1 cellular context compared by ENCODE assay signal in genomic region chr22:40857309-40857851, GRCh38.
TF ChIP-seq lines count a peak whose summit lies in the region.

No MANE protein-coding gene starts in this region.

TF ChIP-seq in HepG2, 621 proteins besides CTCF, POLR2A, EP300 and RAD21 (continued from another document and continues in another):
- no peak for TF ChIP-seq FOXO4 (CRISPR knock-in tag; conservative IDR thresholded peaks at IDR 0.05)
- TF ChIP-seq ERF (CRISPR knock-in tag; IDR thresholded peaks at IDR 0.05): no peak
- no peak for TF ChIP-seq ATF2 (CRISPR knock-in tag; IDR thresholded peaks at IDR 0.05)
- TF ChIP-seq KDM5A (IDR thresholded peaks at IDR 0.05; ENCODE audit: borderline replicate concordance, low read length): peak; percentile 90
- peak; percentile 23; the same call in 1 of the 2 replicates for TF ChIP-seq ZNF446 (CRISPR knock-in tag; IDR thresholded peaks at IDR 0.05)
- TF ChIP-seq ZNF720 (CRISPR knock-in tag; IDR thresholded peaks at IDR 0.05): no peak
- TF ChIP-seq NBN (conservative IDR thresholded peaks at IDR 0.05): no peak
- no peak for TF ChIP-seq PBX2 (CRISPR knock-in tag; IDR thresholded peaks at IDR 0.05)
- no peak for TF ChIP-seq ZSCAN5A (CRISPR knock-in tag; IDR thresholded peaks at IDR 0.05; ENCODE audit: borderline replicate concordance)
- TF ChIP-seq MLX (CRISPR knock-in tag; IDR thresholded peaks at IDR 0.05): no peak
- TF ChIP-seq CBX2 (IDR thresholded peaks at IDR 0.05; ENCODE audit: low read depth, low read length): no peak
- no peak for TF ChIP-seq CBX2 (CRISPR knock-in tag; IDR thresholded peaks at IDR 0.05; ENCODE audit: low read depth)
- TF ChIP-seq ZMAT3 (CRISPR knock-in tag; conservative IDR thresholded peaks at IDR 0.05): no peak
- peak; percentile 7 for TF ChIP-seq CCAR2 (optimal IDR thresholded peaks at IDR 0.05; ENCODE audit: low read depth, low read length)
- TF ChIP-seq HMGXB3 (CRISPR knock-in tag; IDR thresholded peaks at IDR 0.05; ENCODE audit: borderline replicate concordance): no peak
- no peak for TF ChIP-seq MAZ (IDR thresholded peaks at IDR 0.05; ENCODE audit: borderline replicate concordance, low read depth, low read length)
- no peak for TF ChIP-seq MAZ (CRISPR knock-in tag; IDR thresholded peaks at IDR 0.05; ENCODE audit: low read depth)
- TF ChIP-seq ZBTB8A (CRISPR knock-in tag; IDR thresholded peaks at IDR 0.05; ENCODE audit: borderline replicate concordance, low read depth): no peak
- no peak for TF ChIP-seq GLI4 (CRISPR knock-in tag; IDR thresholded peaks at IDR 0.05; ENCODE audit: borderline replicate concordance)
- TF ChIP-seq POLR2AphosphoS2 (IDR thresholded peaks at IDR 0.05; ENCODE audit: low read depth, low read length): no peak
- TF ChIP-seq ZNF589 (CRISPR knock-in tag; conservative IDR thresholded peaks at IDR 0.05): no peak
- TF ChIP-seq SETDB1 (CRISPR knock-in tag; IDR thresholded peaks at IDR 0.05; ENCODE audit: borderline replicate concordance): no peak
- TF ChIP-seq RORA (CRISPR knock-in tag; IDR thresholded peaks at IDR 0.05): no peak
- TF ChIP-seq ZFP1 (CRISPR knock-in tag; IDR thresholded peaks at IDR 0.05): 0 out of 2 replicates have a peak, but pooled peaks have one; percentile 3
- TF ChIP-seq ARID4A (CRISPR knock-in tag; IDR thresholded peaks at IDR 0.05; ENCODE audit: borderline replicate concordance): no peak
- TF ChIP-seq TFDP2 (CRISPR knock-in tag; IDR thresholded peaks at IDR 0.05): no peak
- TF ChIP-seq GFI1 (CRISPR knock-in tag; IDR thresholded peaks at IDR 0.05; ENCODE audit: borderline replicate concordance): 0 out of 2 replicates have a peak, but pooled peaks have one; percentile 6
- no peak for TF ChIP-seq KDM6A (CRISPR knock-in tag; IDR thresholded peaks at IDR 0.05; ENCODE audit: low read depth)
- no peak; the same call in 1 of the 2 replicates for TF ChIP-seq MLLT10 (CRISPR knock-in tag; IDR thresholded peaks at IDR 0.05)
- 0 out of 2 replicates have a peak, but pooled peaks have one; percentile 52 for TF ChIP-seq ZNF615 (CRISPR knock-in tag; IDR thresholded peaks at IDR 0.05; ENCODE audit: borderline replicate concordance)
- TF ChIP-seq RFX3 (CRISPR knock-in tag; IDR thresholded peaks at IDR 0.05): peak; percentile 2; the same call in 1 of the 2 replicates
- TF ChIP-seq KLF13 (CRISPR knock-in tag; IDR thresholded peaks at IDR 0.05): no peak
- no peak for TF ChIP-seq GLMP (CRISPR knock-in tag; IDR thresholded peaks at IDR 0.05; ENCODE audit: borderline replicate concordance)
- TF ChIP-seq ZNF441 (CRISPR knock-in tag; IDR thresholded peaks at IDR 0.05; ENCODE audit: borderline replicate concordance): peak; percentile 72; the same call in 1 of the 2 replicates
- peak; percentile 17 for TF ChIP-seq ASH2L (IDR thresholded peaks at IDR 0.05; ENCODE audit: insufficient read length, low read depth, low read length)
- TF ChIP-seq HINFP (CRISPR knock-in tag; IDR thresholded peaks at IDR 0.05; ENCODE audit: low read depth): no peak
- no peak for TF ChIP-seq KLF9 (CRISPR knock-in tag; IDR thresholded peaks at IDR 0.05; ENCODE audit: low read depth)
- TF ChIP-seq ZNF317 (CRISPR knock-in tag; IDR thresholded peaks at IDR 0.05): 0 out of 2 replicates have a peak, but pooled peaks have one; percentile 6
- no peak for TF ChIP-seq ZNF773 (CRISPR knock-in tag; IDR thresholded peaks at IDR 0.05; ENCODE audit: borderline replicate concordance)
